In the genomic region with DNA sequence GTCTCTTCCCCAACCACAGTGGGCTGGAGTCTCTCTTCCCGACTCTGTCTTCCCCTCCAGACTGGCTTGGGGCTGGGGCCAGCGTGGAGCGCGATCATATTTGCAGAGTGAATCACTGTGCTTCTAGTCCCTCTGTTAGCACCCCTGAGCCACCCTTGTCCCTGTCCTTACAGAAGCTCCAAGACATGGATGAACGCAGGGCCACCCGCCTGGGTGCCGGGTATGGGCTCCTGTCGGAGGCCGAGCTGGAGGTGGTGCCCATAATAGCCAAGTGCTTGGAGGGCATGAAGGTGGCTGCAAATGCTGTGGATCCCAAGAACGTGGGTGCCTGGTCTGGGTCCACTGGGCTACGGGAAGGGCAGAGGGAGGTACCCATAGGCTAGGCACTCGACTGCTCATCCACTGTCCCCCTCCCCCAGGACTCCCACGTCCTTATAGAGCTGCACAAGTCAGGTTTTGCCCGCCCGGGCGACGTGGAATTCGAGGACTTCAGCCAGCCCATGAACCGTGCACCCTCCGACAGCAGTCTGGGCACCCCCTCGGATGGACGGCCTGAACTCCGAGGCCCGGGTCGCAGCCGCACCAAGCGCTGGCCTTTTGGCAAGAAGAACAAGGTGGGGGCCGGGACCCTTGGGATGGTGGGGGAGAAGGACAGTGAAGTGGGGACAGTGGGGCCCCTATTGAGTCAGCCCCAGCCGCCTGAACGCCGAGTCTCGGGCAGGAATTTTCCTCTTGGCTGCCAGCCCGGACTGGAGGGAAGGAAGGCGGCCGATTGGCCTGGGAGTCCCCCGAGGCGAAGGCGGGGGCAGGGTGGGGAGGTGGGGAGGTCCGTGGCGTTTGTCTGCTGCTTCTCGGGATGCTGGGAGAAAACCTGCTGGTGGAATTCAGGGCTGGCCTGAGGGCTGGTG, we compare ENCODE assay signal across 10 cellular contexts. TPM values are rescaled to one million over a fixed set of nuclear protein-coding genes. Genes with fewer than 3 reads are reported as not detected.
DNase-seq lines count a peak whose midpoint lies in the region; ATAC-seq and TF ChIP-seq lines count a peak whose summit lies in the region.
"Had no signal": no experiment of that assay in that cellular context is flagged by ENCODE, and none has a peak within 500 bp of the region (broad histone marks: within the 10 kb centered on the region; RNA-seq: fewer than 3 reads in every experiment).

No MANE protein-coding gene starts in this region.

- H3K9me3 ChIP-seq in transverse colon (no peaks in the 10 kb centered on the region), MG63 (no peaks in the 10 kb centered on the region)
- H3K9me3 ChIP-seq: BLaER1 treated with 17β-estradiol and CSF1 and Interleukin-3, amounts not matched to agents 10 nM and 100 nM had no signal

- TF ChIP-seq EP300 in transverse colon (IDR thresholded peaks at IDR 0.05; ENCODE audit: low read depth), result no peak

- H3K4me3 ChIP-seq in choroid plexus epithelial cell (ENCODE audit: low read depth, low read length) (peak overlapping the region; percentile 35), lower leg skin (ENCODE audit: low read depth, poor library complexity, severe bottlenecking) (no peak overlapping the region), transverse colon (no peak overlapping the region), MG63 (no peak overlapping the region)
- H3K4me3 ChIP-seq: BLaER1 treated with 17β-estradiol and CSF1 and Interleukin-3, amounts not matched to agents 10 nM and 100 nM had no signal

- no peaks in the 10 kb centered on the region for H3K27me3 Mint-ChIP-seq in T-helper 2 cell treated with Interferon-gamma antibody and Interleukin-4, amounts not matched to agents 5 μg/mL and 100 μg/mL, for 36 hours (ENCODE audit: low read depth)
- H3K27me3 Mint-ChIP-seq: activated B cell treated with CpG ODN at 0.5 μM for 24 hours had no signal

- peaks cover 0 to 34% (median 11%) of the 10 kb centered on the region in 4 donors for H3K36me3 ChIP-seq in transverse colon
- peaks cover 22% of the 10 kb centered on the region for H3K36me3 ChIP-seq in MG63

- TF ChIP-seq POLR2A in lower leg skin (IDR thresholded peaks at IDR 0.05) (no peak), transverse colon (IDR thresholded peaks at IDR 0.05) (no peak)

- in situ Hi-C loops in transverse colon (cut with MboI; ENCODE audit: low pct_ligation_motif_present in 1 of 4, low pct_unique_long_range_greater_than_20kb in 1 of 4, low sequenced_read_pairs in 3 of 4), result loop anchor here in 2 of 4 donors (25.0 kb wide), 1 partner anchor 118 kb away; no protein-coding TSS in a partner anchor

- WGBS in lower leg skin, 2 donors, result 15 to 25% methylated on average over 40 to 41 of the region's 41 CpGs
- 20 to 32% methylated on average over 1 to 31 of the region's 41 CpGs for WGBS in transverse colon (ENCODE audit: low coverage in 1 of 2), 2 donors

- no peaks in the 10 kb centered on the region for H3K9me3 Mint-ChIP-seq in T-helper 2 cell treated with Interferon-gamma antibody and Interleukin-4, amounts not matched to agents 5 μg/mL and 100 μg/mL, for 36 hours
- H3K9me3 Mint-ChIP-seq: activated B cell treated with CpG ODN at 0.5 μM for 24 hours had no signal

- intact Hi-C loops in lower leg skin (cut with DNase I; ENCODE audit: low total_unique reads), result no loop called here
- intact Hi-C loops in transverse colon (cut with DNase I; ENCODE audit: low total_unique reads), result no loop called here

- no peak overlapping the region for H3K4me3 Mint-ChIP-seq in T-helper 2 cell treated with Interferon-gamma antibody and Interleukin-4, amounts not matched to agents 5 μg/mL and 100 μg/mL, for 36 hours

- no peak for ATAC-seq in HG02840 (IDR thresholded peaks at IDR 0.05; ENCODE audit: low FRiP score, unreplicated experiment)

- peaks cover 34% of the 10 kb centered on the region for H3K36me3 Mint-ChIP-seq in T-helper 2 cell treated with Interferon-gamma antibody and Interleukin-4, amounts not matched to agents 5 μg/mL and 100 μg/mL, for 36 hours (ENCODE audit: low read depth)

- no peak for TF ChIP-seq CTCF in choroid plexus epithelial cell (conservative IDR thresholded peaks at IDR 0.05; ENCODE audit: low read depth, low read length)
- TF ChIP-seq CTCF in lower leg skin (IDR thresholded peaks at IDR 0.05), result no peak
- TF ChIP-seq CTCF in transverse colon (IDR thresholded peaks at IDR 0.05), result no peak

- H3K27ac Mint-ChIP-seq in T-helper 2 cell treated with Interferon-gamma antibody and Interleukin-4, amounts not matched to agents 5 μg/mL and 100 μg/mL, for 36 hours, result peak overlapping the region; percentile 47
- H3K27ac Mint-ChIP-seq: activated B cell treated with CpG ODN at 0.5 μM for 24 hours had no signal

- DNase-seq in T-helper 2 cell treated with Interferon-gamma antibody and Interleukin-4, amounts not matched to agents 5 μg/mL and 100 μg/mL, for 36 hours (ENCODE audit: low spot score), result no peak
- DNase-seq in T-helper 2 cell (no peak), choroid plexus epithelial cell (ENCODE audit: low read depth) (peak; percentile 88), lower leg skin (ENCODE audit: low spot score in 2 of 2) (peak; percentile 76 to 96), transverse colon (peak; percentile 90), NCI-H774 (lab: John Stamatoyannopoulos, UW) (no peak), MG63 (no peak)
- DNase-seq: activated B cell treated with CpG ODN at 0.5 μM for 24 hours had no signal

- no peaks in the 10 kb centered on the region for H3K27me3 ChIP-seq in transverse colon
- H3K27me3 ChIP-seq in MG63, result no peaks in the 10 kb centered on the region
- H3K27me3 ChIP-seq: BLaER1 treated with 17β-estradiol and CSF1 and Interleukin-3, amounts not matched to agents 10 nM and 100 nM had no signal

- H3K4me1 ChIP-seq in transverse colon, result peaks cover 22 to 45% (median 37%) of the 10 kb centered on the region in 4 donors

- peak overlapping the region; percentile 72 to 99 (median 89) for H3K27ac ChIP-seq in transverse colon
- H3K27ac ChIP-seq: BLaER1 treated with 17β-estradiol and CSF1 and Interleukin-3, amounts not matched to agents 10 nM and 100 nM had no signal

- peaks cover 3% of the 10 kb centered on the region for H3K4me1 Mint-ChIP-seq in T-helper 2 cell treated with Interferon-gamma antibody and Interleukin-4, amounts not matched to agents 5 μg/mL and 100 μg/mL, for 36 hours (ENCODE audit: low read depth)

RNA-seq across cellular contexts. Expression of a gene that starts 5.2 kb away (rescaled TPM):
- total RNA-seq in lower leg skin, result 10 to 100 TPM; 41.2 to 60.2 (median 46.5) TPM
- total RNA-seq in transverse colon, result 100 to 1,000 TPM in 1 of 4 donors, 10 to 100 TPM in 3; 55.5 to 227 (median 78.8) TPM
- total RNA-seq in MG63 (2014; rRNA removed; shearing (Covaris generic); ENCODE audit: low replicate concordance), result 37.2 and 58.3 TPM in 2 replicates

RNA-seq across cellular contexts. Expression of a gene that starts 7.3 kb away (rescaled TPM):
- 10 to 100 TPM; 57.1 to 80.0 (median 66.9) TPM for total RNA-seq in lower leg skin
- 100 to 1,000 TPM in 2 of 4 donors, 10 to 100 TPM in 2; 38.0 to 118 (median 90.6) TPM for total RNA-seq in transverse colon
- total RNA-seq in MG63 (2014; rRNA removed; shearing (Covaris generic); ENCODE audit: low replicate concordance), result 39.4 and 78.1 TPM in 2 replicates

RNA-seq across cellular contexts. Expression of a gene that starts 22.6 kb away (rescaled TPM):
- 100 to 1,000 TPM in 1 of 4 donors, 10 to 100 TPM in 3; 53.0 to 142 (median 62.3) TPM for total RNA-seq in lower leg skin
- total RNA-seq in transverse colon, result 100 to 1,000 TPM in 1 of 4 donors, 10 to 100 TPM in 3; 41.4 to 127 (median 55.5) TPM
- total RNA-seq in MG63 (2014; rRNA removed; shearing (Covaris generic); ENCODE audit: low replicate concordance), result not detected in 2 replicates

RNA-seq across cellular contexts. Expression of a gene that starts 24.2 kb away (rescaled TPM):
- 100 to 1,000 TPM in 1 of 4 donors, 10 to 100 TPM in 3; 28.8 to 155 (median 79.6) TPM for total RNA-seq in lower leg skin
- 100 to 1,000 TPM in 3 of 4 donors, 10 to 100 TPM in 1; 50.1 to 351 (median 194) TPM for total RNA-seq in transverse colon
- total RNA-seq in MG63 (2014; rRNA removed; shearing (Covaris generic); ENCODE audit: low replicate concordance), result 2.2 and 7.5 TPM in 2 replicates

RNA-seq across cellular contexts. Expression of a gene that starts 27.9 kb away (rescaled TPM):
- 1 to 10 TPM; 1.0 to 2.0 (median 1.4) TPM for total RNA-seq in lower leg skin
- total RNA-seq in transverse colon, result 10 to 100 TPM in 1 of 4 donors, 1 to 10 TPM in 2, under 1 TPM in 1; 0.60 to 10.8 (median 6.0) TPM
- total RNA-seq in MG63 (2014; rRNA removed; shearing (Covaris generic); ENCODE audit: low replicate concordance), result 0.63 TPM in 1 of 2 replicates, not detected in the other

Comparison
In these comparisons a context has a peak if more than half of its experiments do, and no peak if none do; other contexts are left out.
1. DNase-seq: peak in choroid plexus epithelial cell (single experiment), lower leg skin (2 of 2) and transverse colon (single experiment); none in T-helper 2 cell treated with Interferon-gamma antibody and Interleukin-4, amounts not matched to agents 5 μg/mL and 100 μg/mL, for 36 hours (single experiment), T-helper 2 cell (0 of 5), NCI-H774 (single experiment) and MG63 (single experiment).
2. RNA of a gene that starts 22.6 kb away (total RNA-seq): 53.0 to 142 TPM in lower leg skin and 41.4 to 127 TPM in transverse colon; not detected in MG63; every median in the first group is over 10 times any median in the second.